In the genomic region with DNA sequence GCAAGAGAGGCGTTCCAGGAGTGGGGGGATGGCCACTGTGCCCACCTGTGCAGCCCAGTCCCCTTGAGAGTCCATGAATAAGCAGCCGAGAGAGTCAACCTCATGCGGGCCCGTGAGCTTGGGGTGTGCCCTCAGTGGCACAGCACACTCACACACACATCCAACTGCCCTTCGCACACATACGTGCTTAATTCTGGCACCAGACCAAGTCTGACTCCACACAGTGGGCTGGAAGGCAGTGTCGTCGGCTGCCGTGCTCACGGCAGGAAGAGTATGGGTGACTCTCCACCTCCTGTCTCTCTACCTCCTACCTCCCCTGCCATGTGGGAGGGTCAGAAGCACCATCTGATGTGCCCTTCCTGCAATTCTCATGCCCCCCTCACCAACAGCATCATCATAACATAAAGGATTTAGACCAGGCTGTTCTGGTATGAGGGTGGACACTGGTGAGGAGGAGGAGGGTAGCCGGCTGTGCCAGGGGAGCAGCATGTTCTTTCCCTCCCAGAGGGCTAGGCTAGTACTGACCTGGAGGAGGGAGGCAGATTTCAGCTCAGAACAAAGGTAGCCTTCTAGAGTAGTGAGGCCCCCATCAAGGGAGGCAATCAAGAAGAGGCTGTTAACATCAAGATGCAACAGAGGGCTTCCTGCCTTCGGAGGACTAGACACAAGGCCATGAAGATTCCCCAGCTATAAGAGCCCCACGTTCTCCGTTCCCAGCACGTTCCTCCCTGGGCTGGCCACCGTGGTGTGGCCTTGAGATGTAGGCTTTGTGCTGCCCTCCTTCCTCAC, we compare ENCODE assay signal across 2 cellular contexts.
TF ChIP-seq lines count a peak whose summit lies in the region.

No MANE protein-coding gene starts in this region.

TF ChIP-seq in HepG2, 621 proteins besides CTCF, POLR2A, EP300 and RAD21:
- TF ChIP-seq ZFP82 (CRISPR knock-in tag; IDR thresholded peaks at IDR 0.05; ENCODE audit: borderline replicate concordance) (no peak), ZMYM3 (CRISPR knock-in tag; IDR thresholded peaks at IDR 0.05) (0 out of 2 replicates have a peak, but pooled peaks have one; percentile 19)
TF ChIP-seq in HepG2: peak in this region for 1.

TF ChIP-seq in WTC11, 78 proteins besides CTCF, POLR2A, EP300 and RAD21:
- no peak for TF ChIP-seq RORB (CRISPR knock-in tag; IDR thresholded peaks at IDR 0.05)
- 0 out of 2 replicates have a peak, but pooled peaks have one; percentile 33 for TF ChIP-seq GTF2I (CRISPR knock-in tag; conservative IDR thresholded peaks at IDR 0.05)
- TF ChIP-seq, protein P1, sequence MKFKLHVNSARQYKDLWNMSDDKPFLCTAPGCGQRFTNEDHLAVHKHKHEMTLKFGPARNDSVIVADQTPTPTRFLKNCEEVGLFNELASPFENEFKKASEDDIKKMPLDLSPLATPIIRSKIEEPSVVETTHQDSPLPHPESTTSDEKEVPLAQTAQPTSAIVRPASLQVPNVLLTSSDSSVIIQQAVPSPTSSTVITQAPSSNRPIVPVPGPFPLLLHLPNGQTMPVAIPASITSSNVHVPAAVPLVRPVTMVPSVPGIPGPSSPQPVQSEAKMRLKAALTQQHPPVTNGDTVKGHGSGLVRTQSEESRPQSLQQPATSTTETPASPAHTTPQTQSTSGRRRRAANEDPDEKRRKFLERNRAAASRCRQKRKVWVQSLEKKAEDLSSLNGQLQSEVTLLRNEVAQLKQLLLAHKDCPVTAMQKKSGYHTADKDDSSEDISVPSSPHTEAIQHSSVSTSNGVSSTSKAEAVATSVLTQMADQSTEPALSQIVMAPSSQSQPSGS (CRISPR knock-in tag; IDR thresholded peaks at IDR 0.05; ENCODE audit: borderline replicate concordance, low read depth): no peak
- TF ChIP-seq, protein P2, sequence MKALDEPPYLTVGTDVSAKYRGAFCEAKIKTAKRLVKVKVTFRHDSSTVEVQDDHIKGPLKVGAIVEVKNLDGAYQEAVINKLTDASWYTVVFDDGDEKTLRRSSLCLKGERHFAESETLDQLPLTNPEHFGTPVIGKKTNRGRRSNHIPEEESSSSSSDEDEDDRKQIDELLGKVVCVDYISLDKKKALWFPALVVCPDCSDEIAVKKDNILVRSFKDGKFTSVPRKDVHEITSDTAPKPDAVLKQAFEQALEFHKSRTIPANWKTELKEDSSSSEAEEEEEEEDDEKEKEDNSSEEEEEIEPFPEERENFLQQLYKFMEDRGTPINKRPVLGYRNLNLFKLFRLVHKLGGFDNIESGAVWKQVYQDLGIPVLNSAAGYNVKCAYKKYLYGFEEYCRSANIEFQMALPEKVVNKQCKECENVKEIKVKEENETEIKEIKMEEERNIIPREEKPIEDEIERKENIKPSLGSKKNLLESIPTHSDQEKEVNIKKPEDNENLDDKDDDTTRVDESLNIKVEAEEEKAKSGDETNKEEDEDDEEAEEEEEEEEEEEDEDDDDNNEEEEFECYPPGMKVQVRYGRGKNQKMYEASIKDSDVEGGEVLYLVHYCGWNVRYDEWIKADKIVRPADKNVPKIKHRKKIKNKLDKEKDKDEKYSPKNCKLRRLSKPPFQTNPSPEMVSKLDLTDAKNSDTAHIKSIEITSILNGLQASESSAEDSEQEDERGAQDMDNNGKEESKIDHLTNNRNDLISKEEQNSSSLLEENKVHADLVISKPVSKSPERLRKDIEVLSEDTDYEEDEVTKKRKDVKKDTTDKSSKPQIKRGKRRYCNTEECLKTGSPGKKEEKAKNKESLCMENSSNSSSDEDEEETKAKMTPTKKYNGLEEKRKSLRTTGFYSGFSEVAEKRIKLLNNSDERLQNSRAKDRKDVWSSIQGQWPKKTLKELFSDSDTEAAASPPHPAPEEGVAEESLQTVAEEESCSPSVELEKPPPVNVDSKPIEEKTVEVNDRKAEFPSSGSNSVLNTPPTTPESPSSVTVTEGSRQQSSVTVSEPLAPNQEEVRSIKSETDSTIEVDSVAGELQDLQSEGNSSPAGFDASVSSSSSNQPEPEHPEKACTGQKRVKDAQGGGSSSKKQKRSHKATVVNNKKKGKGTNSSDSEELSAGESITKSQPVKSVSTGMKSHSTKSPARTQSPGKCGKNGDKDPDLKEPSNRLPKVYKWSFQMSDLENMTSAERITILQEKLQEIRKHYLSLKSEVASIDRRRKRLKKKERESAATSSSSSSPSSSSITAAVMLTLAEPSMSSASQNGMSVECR (CRISPR knock-in tag; IDR thresholded peaks at IDR 0.05; ENCODE audit: borderline replicate concordance): no peak
- TF ChIP-seq TEAD1 (CRISPR knock-in tag; IDR thresholded peaks at IDR 0.05): no peak
- no peak for TF ChIP-seq NR2C2 (CRISPR knock-in tag; IDR thresholded peaks at IDR 0.05)
- TF ChIP-seq, protein P3, sequence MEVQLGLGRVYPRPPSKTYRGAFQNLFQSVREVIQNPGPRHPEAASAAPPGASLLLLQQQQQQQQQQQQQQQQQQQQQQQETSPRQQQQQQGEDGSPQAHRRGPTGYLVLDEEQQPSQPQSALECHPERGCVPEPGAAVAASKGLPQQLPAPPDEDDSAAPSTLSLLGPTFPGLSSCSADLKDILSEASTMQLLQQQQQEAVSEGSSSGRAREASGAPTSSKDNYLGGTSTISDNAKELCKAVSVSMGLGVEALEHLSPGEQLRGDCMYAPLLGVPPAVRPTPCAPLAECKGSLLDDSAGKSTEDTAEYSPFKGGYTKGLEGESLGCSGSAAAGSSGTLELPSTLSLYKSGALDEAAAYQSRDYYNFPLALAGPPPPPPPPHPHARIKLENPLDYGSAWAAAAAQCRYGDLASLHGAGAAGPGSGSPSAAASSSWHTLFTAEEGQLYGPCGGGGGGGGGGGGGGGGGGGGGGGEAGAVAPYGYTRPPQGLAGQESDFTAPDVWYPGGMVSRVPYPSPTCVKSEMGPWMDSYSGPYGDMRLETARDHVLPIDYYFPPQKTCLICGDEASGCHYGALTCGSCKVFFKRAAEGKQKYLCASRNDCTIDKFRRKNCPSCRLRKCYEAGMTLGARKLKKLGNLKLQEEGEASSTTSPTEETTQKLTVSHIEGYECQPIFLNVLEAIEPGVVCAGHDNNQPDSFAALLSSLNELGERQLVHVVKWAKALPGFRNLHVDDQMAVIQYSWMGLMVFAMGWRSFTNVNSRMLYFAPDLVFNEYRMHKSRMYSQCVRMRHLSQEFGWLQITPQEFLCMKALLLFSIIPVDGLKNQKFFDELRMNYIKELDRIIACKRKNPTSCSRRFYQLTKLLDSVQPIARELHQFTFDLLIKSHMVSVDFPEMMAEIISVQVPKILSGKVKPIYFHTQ (CRISPR knock-in tag; IDR thresholded peaks at IDR 0.05): no peak
- TF ChIP-seq ZBTB21 (CRISPR knock-in tag; IDR thresholded peaks at IDR 0.05; ENCODE audit: borderline replicate concordance): no peak
- TF ChIP-seq, protein P4, sequence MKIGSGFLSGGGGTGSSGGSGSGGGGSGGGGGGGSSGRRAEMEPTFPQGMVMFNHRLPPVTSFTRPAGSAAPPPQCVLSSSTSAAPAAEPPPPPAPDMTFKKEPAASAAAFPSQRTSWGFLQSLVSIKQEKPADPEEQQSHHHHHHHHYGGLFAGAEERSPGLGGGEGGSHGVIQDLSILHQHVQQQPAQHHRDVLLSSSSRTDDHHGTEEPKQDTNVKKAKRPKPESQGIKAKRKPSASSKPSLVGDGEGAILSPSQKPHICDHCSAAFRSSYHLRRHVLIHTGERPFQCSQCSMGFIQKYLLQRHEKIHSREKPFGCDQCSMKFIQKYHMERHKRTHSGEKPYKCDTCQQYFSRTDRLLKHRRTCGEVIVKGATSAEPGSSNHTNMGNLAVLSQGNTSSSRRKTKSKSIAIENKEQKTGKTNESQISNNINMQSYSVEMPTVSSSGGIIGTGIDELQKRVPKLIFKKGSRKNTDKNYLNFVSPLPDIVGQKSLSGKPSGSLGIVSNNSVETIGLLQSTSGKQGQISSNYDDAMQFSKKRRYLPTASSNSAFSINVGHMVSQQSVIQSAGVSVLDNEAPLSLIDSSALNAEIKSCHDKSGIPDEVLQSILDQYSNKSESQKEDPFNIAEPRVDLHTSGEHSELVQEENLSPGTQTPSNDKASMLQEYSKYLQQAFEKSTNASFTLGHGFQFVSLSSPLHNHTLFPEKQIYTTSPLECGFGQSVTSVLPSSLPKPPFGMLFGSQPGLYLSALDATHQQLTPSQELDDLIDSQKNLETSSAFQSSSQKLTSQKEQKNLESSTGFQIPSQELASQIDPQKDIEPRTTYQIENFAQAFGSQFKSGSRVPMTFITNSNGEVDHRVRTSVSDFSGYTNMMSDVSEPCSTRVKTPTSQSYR (CRISPR knock-in tag; IDR thresholded peaks at IDR 0.05): no peak
- TF ChIP-seq ZNF263 (CRISPR knock-in tag; IDR thresholded peaks at IDR 0.05; ENCODE audit: low read depth): no peak
- TF ChIP-seq, protein P5, sequence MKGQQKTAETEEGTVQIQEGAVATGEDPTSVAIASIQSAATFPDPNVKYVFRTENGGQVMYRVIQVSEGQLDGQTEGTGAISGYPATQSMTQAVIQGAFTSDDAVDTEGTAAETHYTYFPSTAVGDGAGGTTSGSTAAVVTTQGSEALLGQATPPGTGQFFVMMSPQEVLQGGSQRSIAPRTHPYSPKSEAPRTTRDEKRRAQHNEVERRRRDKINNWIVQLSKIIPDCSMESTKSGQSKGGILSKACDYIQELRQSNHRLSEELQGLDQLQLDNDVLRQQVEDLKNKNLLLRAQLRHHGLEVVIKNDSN (CRISPR knock-in tag; IDR thresholded peaks at IDR 0.05): no peak
- no peak for TF ChIP-seq CREM (CRISPR knock-in tag; IDR thresholded peaks at IDR 0.05)
- 0 out of 2 replicates have a peak, but pooled peaks have one; percentile 14 for TF ChIP-seq TP53 (CRISPR knock-in tag; IDR thresholded peaks at IDR 0.05)
TF ChIP-seq in WTC11: peak in this region for 2.
